In the genomic region with DNA sequence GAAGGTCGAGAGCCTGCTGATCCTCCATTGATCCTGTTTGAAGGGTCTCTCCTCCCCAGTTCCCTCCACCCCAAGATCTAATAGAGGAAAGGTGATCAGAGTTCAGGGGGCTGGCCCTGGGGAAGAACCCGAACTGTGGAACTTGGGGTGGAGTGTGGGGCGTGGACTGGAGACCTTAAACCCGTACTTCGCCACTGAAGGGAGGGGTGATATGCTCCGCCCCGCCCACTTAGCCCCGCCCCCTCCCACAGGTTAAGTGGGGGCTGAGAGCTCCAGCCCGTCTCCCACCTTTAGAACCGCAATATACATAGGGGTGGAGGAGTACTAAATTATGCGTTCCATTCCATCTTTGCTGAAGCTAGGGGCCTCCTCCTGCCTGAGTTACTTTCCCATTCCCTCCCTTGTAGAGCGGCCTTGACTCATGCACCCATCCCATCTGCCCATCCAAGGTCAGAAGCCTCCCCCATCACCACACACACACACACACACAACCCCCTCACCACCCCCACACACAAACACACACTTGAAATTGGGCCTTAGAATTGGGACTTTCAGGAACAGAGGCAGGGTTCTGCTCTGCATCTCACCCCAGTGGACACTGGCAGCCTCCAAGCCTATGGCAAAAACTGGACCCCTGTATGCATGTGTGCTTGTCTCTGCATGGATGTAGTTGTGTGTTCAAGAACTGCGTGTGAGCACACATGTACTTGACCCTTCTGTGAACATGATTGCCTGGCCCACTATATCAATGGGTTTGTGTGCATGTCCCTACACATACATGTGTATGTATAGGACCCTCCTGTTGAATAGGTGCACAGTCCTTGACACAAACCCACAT, we compare ENCODE assay signal across 8 cellular contexts. TPM values are rescaled to one million over a fixed set of nuclear protein-coding genes. Genes with fewer than 3 reads are reported as not detected.
DNase-seq lines count a peak whose midpoint lies in the region; ATAC-seq, FAIRE-seq and TF ChIP-seq lines count a peak whose summit lies in the region.

No MANE protein-coding gene starts in this region.

- CTCF ChIA-PET in activated CD8-positive, alpha-beta T cell treated with anti-CD3 and anti-CD28 coated beads for 36 hours (lab: Charles Lee): interaction anchor here (0.6 to 6.8 kb wide), 6 partner anchors 13 to 48 kb away, joined by 3 to 58 read pairs (median 6); a partner anchor contains a TSS

- no peaks in the 10 kb centered on the region for H3K27me3 Mint-ChIP-seq in activated CD8-positive, alpha-beta T cell treated with anti-CD3 and anti-CD28 coated beads for 36 hours

- H3K36me3 ChIP-seq in parathyroid adenoma (ENCODE audit: control insufficient read depth, insufficient read depth, low read length): no peaks in the 10 kb centered on the region

- H3K27ac ChIP-seq in parathyroid adenoma: no peak overlapping the region

- H3K4me1 Mint-ChIP-seq in activated CD8-positive, alpha-beta T cell treated with anti-CD3 and anti-CD28 coated beads for 36 hours (ENCODE audit: low read depth): peaks cover 20% of the 10 kb centered on the region

- POLR2A ChIA-PET in activated CD8-positive, alpha-beta T cell treated with anti-CD3 and anti-CD28 coated beads for 36 hours (lab: Charles Lee): interaction anchor here (1.7 kb wide), 1 partner anchor 12 kb away, joined by 3 read pairs; no protein-coding TSS in a partner anchor

- FAIRE-seq in HTR-8/SVneo (lab: Jason Lieb, UNC): peak; percentile 71

- H3K4me3 Mint-ChIP-seq in activated CD8-positive, alpha-beta T cell treated with anti-CD3 and anti-CD28 coated beads for 36 hours: peak overlapping the region; percentile 47

- DNase-seq in HTR-8/SVneo (ENCODE audit: insufficient read length, low spot score) (no peak), fibroblast of villous mesenchyme (ENCODE audit: low read depth) (no peak), KG1 (lab: John Stamatoyannopoulos, UW) (no peak), SIG-M5 treated with dmso at 0.1 percent for 504 hours (lab: John Stamatoyannopoulos, UW; ENCODE audit: unreplicated experiment) (no peak)
- peak; percentile 46 for DNase-seq in activated CD8-positive, alpha-beta T cell treated with anti-CD3 and anti-CD28 coated beads for 36 hours

- no peak overlapping the region for H3K9ac ChIP-seq in parathyroid adenoma

- intact Hi-C loops in activated CD8-positive, alpha-beta T cell treated with anti-CD3 and anti-CD28 coated beads for 36 hours (cut with micrococcal nuclease): no loop called here

- peak overlapping the region; percentile 86 for H3K4me2 ChIP-seq in parathyroid adenoma (ENCODE audit: low read length)

- no peak overlapping the region for H3K27ac Mint-ChIP-seq in activated CD8-positive, alpha-beta T cell treated with anti-CD3 and anti-CD28 coated beads for 36 hours

- no peaks in the 10 kb centered on the region for H3K36me3 Mint-ChIP-seq in activated CD8-positive, alpha-beta T cell treated with anti-CD3 and anti-CD28 coated beads for 36 hours (ENCODE audit: low read depth)

- peak overlapping the region; percentile 90 for H2AFZ ChIP-seq in parathyroid adenoma

- peak overlapping the region; percentile 71 for H3K4me3 ChIP-seq in fibroblast of villous mesenchyme (ENCODE audit: low read depth, low read length)
- peak overlapping the region; percentile 57 for H3K4me3 ChIP-seq in parathyroid adenoma (ENCODE audit: low read depth, low read length)

- H3K27me3 ChIP-seq in parathyroid adenoma (ENCODE audit: control insufficient read depth, insufficient read depth, low read length): no peaks in the 10 kb centered on the region

- peaks cover 10% of the 10 kb centered on the region for H3K4me1 ChIP-seq in parathyroid adenoma

- H3K9me3 ChIP-seq in parathyroid adenoma (ENCODE audit: control insufficient read depth, low read length): no peaks in the 10 kb centered on the region

- H3K79me2 ChIP-seq in parathyroid adenoma: no peaks in the 10 kb centered on the region

- ATAC-seq in activated CD8-positive, alpha-beta T cell treated with anti-CD3 and anti-CD28 coated beads for 36 hours: peak; percentile 45
- ATAC-seq in GM18498 (IDR thresholded peaks at IDR 0.05; ENCODE audit: unreplicated experiment) (no peak), GM18861 (IDR thresholded peaks at IDR 0.05; ENCODE audit: unreplicated experiment) (no peak)

- TF ChIP-seq CTCF in activated CD8-positive, alpha-beta T cell treated with anti-CD3 and anti-CD28 coated beads for 36 hours (IDR thresholded peaks at IDR 0.05): no peak
- TF ChIP-seq CTCF in fibroblast of villous mesenchyme (IDR thresholded peaks at IDR 0.05; ENCODE audit: insufficient read depth, low read depth, low read length) (no peak), parathyroid adenoma (IDR thresholded peaks at IDR 0.05) (no peak)

- H3K9me3 Mint-ChIP-seq in activated CD8-positive, alpha-beta T cell treated with anti-CD3 and anti-CD28 coated beads for 36 hours: no peaks in the 10 kb centered on the region

RNA-seq across cellular contexts. Expression of a gene that starts 1.0 kb away (rescaled TPM):
- 1 to 10 TPM; 1.2 to 1.6 TPM for total RNA-seq in activated CD8-positive, alpha-beta T cell treated with anti-CD3 and anti-CD28 coated beads for 36 hours
- total RNA-seq in fibroblast of villous mesenchyme: 0.43 and 0.64 TPM in 2 replicates

RNA-seq across cellular contexts. Expression of a gene that starts 17.0 kb away (rescaled TPM):
- total RNA-seq in activated CD8-positive, alpha-beta T cell treated with anti-CD3 and anti-CD28 coated beads for 36 hours: 10 to 100 TPM; 46.0 to 50.9 TPM
- 51.8 and 67.3 TPM in 2 replicates for total RNA-seq in fibroblast of villous mesenchyme

RNA-seq across cellular contexts. Expression of a gene that starts 17.0 kb away (rescaled TPM):
- 10 to 100 TPM; 18.0 to 19.0 TPM for total RNA-seq in activated CD8-positive, alpha-beta T cell treated with anti-CD3 and anti-CD28 coated beads for 36 hours
- total RNA-seq in fibroblast of villous mesenchyme: 3.2 and 3.9 TPM in 2 replicates

RNA-seq across cellular contexts. Expression of a gene that starts 29.3 kb away (rescaled TPM):
- 10 to 100 TPM; 14.5 to 15.5 TPM for total RNA-seq in activated CD8-positive, alpha-beta T cell treated with anti-CD3 and anti-CD28 coated beads for 36 hours
- total RNA-seq in fibroblast of villous mesenchyme: 87.7 and 134 TPM in 2 replicates

RNA-seq across cellular contexts. Expression of a gene that starts 57.5 kb away (rescaled TPM):
- total RNA-seq in activated CD8-positive, alpha-beta T cell treated with anti-CD3 and anti-CD28 coated beads for 36 hours: 10 to 100 TPM; 29.0 to 31.9 TPM
- total RNA-seq in fibroblast of villous mesenchyme: 42.2 and 55.7 TPM in 2 replicates
